Comparison of ENCODE assay signal across 1 cellular context in genomic region chr3:40458473-40458872, GRCh38.
TF ChIP-seq lines count a peak whose summit lies in the region.

No MANE protein-coding gene starts in this region.

TF ChIP-seq in HepG2, 621 proteins besides CTCF, POLR2A, EP300 and RAD21:
- TF ChIP-seq HDAC1 (CRISPR knock-in tag; IDR thresholded peaks at IDR 0.05), result no peak
- 0 out of 2 replicates have a peak, but pooled peaks have one; percentile 21 for TF ChIP-seq NCOR1 (IDR thresholded peaks at IDR 0.05; ENCODE audit: borderline replicate concordance, low read length)
- no peak for TF ChIP-seq ZBTB1 (CRISPR knock-in tag; IDR thresholded peaks at IDR 0.05; ENCODE audit: borderline replicate concordance)
- peak; percentile 16; the same call in 1 of the 2 replicates for TF ChIP-seq ARID4A (CRISPR knock-in tag; IDR thresholded peaks at IDR 0.05; ENCODE audit: borderline replicate concordance)
- no peak for TF ChIP-seq ZSCAN5A (CRISPR knock-in tag; IDR thresholded peaks at IDR 0.05; ENCODE audit: borderline replicate concordance)
- TF ChIP-seq HNF4A (CRISPR knock-in tag; IDR thresholded peaks at IDR 0.05), result peak; percentile 56
- no peak for TF ChIP-seq ETV6 (CRISPR knock-in tag; conservative IDR thresholded peaks at IDR 0.05)
- no peak for TF ChIP-seq ZNF580 (CRISPR knock-in tag; IDR thresholded peaks at IDR 0.05; ENCODE audit: borderline replicate concordance, low read depth)
- peak; percentile 22; the same call in 1 of the 2 replicates for TF ChIP-seq MAX (IDR thresholded peaks at IDR 0.05)
- TF ChIP-seq ZNF775 (CRISPR knock-in tag; IDR thresholded peaks at IDR 0.05; ENCODE audit: borderline replicate concordance), result no peak
- TF ChIP-seq KDM1A (CRISPR knock-in tag; IDR thresholded peaks at IDR 0.05), result no peak
- TF ChIP-seq ZBTB38 (CRISPR knock-in tag; IDR thresholded peaks at IDR 0.05), result 0 out of 2 replicates have a peak, but pooled peaks have one; percentile 29
- no peak for TF ChIP-seq MAFG (CRISPR knock-in tag; IDR thresholded peaks at IDR 0.05)
- TF ChIP-seq RBFOX2 (IDR thresholded peaks at IDR 0.05; ENCODE audit: low read depth, low read length), result peak; percentile 61
- TF ChIP-seq CEBPB (IDR thresholded peaks at IDR 0.05; ENCODE audit: borderline replicate concordance, low read depth, low read length), result no peak
- 0 out of 2 replicates have a peak, but pooled peaks have one; percentile 15 for TF ChIP-seq SAP130 (CRISPR knock-in tag; IDR thresholded peaks at IDR 0.05; ENCODE audit: low read depth)
- no peak for TF ChIP-seq ZNF563 (CRISPR knock-in tag; IDR thresholded peaks at IDR 0.05)
- no peak for TF ChIP-seq ATF4 (CRISPR knock-in tag; IDR thresholded peaks at IDR 0.05)
